19 cellular contexts compared by ENCODE assay signal in the genomic region with DNA sequence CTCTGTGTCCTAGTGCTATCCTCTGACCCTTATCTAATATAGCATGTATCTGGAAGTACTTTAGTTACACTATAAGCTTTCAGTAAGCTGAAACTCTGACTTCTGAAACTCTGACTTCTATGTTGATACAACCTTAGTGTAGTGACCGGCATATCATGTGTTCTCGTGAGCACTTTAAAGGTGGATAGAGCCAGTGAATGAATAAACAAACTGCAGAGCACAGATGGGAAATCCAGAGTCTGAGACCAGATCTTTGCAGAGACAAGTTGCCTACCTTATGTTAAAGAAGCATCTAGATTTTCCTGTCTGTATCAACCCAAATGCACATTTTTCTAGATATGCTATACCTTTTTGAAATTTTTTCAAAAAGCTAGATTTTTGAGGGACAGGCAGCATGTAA. TPM values are rescaled to one million over a fixed set of nuclear protein-coding genes. Genes with fewer than 3 reads are reported as not detected.
DNase-seq lines count a peak whose midpoint lies in the region; ATAC-seq and TF ChIP-seq lines count a peak whose summit lies in the region.
"Had no signal": no experiment of that assay in that cellular context is flagged by ENCODE, and none has a peak within 500 bp of the region (broad histone marks: within the 10 kb centered on the region; RNA-seq: fewer than 3 reads in every experiment).

No MANE protein-coding gene starts in this region.

- ATAC-seq in lower lobe of right lung, result no peak
- no peak for ATAC-seq in stimulated activated effector memory CD8-positive, alpha-beta T cell treated with anti-CD3 and anti-CD28 coated beads, Interleukin-12 subunit alpha, Interleukin-12 subunit beta, amount 100 ng/mL, for 72 hours
- ATAC-seq: effector memory CD8-positive, alpha-beta T cell; stimulated activated naive CD8-positive, alpha-beta T cell treated with anti-CD3 and anti-CD28 coated beads, Interleukin-15, Interleukin-2, amounts not matched to agents 100 U/mL and 50 U/mL, for 24 hours had no signal

- peak overlapping the region; percentile 17 for H3K4me3 ChIP-seq in AG04450 (ENCODE audit: low read depth, low read length)
- H3K4me3 ChIP-seq in ascending aorta, result peak overlapping the region; percentile 51 to 84
- H3K4me3 ChIP-seq in lower lobe of right lung, result peak overlapping the region; percentile 3
- H3K4me3 ChIP-seq in stomach smooth muscle (ENCODE audit: low read length in 2 of 2), result peak overlapping the region; percentile 87 to 92
- no peak overlapping the region for H3K4me3 ChIP-seq in thyroid gland (replicated peaks in 1 of 3)

- peaks cover 6% of the 10 kb centered on the region for H3K36me3 Mint-ChIP-seq in stimulated activated effector memory CD8-positive, alpha-beta T cell treated with anti-CD3 and anti-CD28 coated beads, Interleukin-12 subunit alpha, Interleukin-12 subunit beta, amount 100 ng/mL, for 72 hours

- CTCF ChIA-PET in AG04450 (lab: Charles Lee), result interaction anchor here (1.3 to 3.1 kb wide), 3 partner anchors 38 to 268 kb away, joined by 3 to 12 read pairs (median 9); no protein-coding TSS in a partner anchor

- peak overlapping the region; percentile 99 to 100 for H3K9ac ChIP-seq in stomach smooth muscle (ENCODE audit: low read length in 2 of 2)

- H3K4me1 ChIP-seq in ascending aorta (peaks cover 4 to 21% of the 10 kb centered on the region in 2 donors), lower lobe of right lung (peaks cover 16% of the 10 kb centered on the region), stomach smooth muscle (ENCODE audit: control insufficient read depth, insufficient read depth, low read length) (peaks cover 25% of the 10 kb centered on the region), thyroid gland (peaks cover 18 to 21% of the 10 kb centered on the region in 2 donors)

- TF ChIP-seq CTCF in AG04450 (IDR thresholded peaks at IDR 0.05; ENCODE audit: low read depth, low read length) (no peak), ascending aorta (IDR thresholded peaks at IDR 0.05) (no peak), lower lobe of right lung (IDR thresholded peaks at IDR 0.05) (no peak), thyroid gland (IDR thresholded peaks at IDR 0.05) (no peak)

- POLR2A ChIA-PET in AG04450 (lab: Yijun Ruan, JAX), result interaction anchor here (0.6 kb wide), 1 partner anchor 281 kb away, joined by 3 read pairs; no protein-coding TSS in a partner anchor

- no peak overlapping the region for H3K4me3 Mint-ChIP-seq in stimulated activated effector memory CD8-positive, alpha-beta T cell treated with anti-CD3 and anti-CD28 coated beads, Interleukin-12 subunit alpha, Interleukin-12 subunit beta, amount 100 ng/mL, for 72 hours
- H3K4me3 Mint-ChIP-seq: effector memory CD8-positive, alpha-beta T cell; IgD-negative memory B cell had no signal

- H3K27ac Mint-ChIP-seq in stimulated activated effector memory CD8-positive, alpha-beta T cell treated with anti-CD3 and anti-CD28 coated beads, Interleukin-12 subunit alpha, Interleukin-12 subunit beta, amount 100 ng/mL, for 72 hours, result no peak overlapping the region
- H3K27ac Mint-ChIP-seq: effector memory CD8-positive, alpha-beta T cell; IgD-negative memory B cell had no signal

- peak in 1 of 2 donors; percentile 15 for TF ChIP-seq POLR2A in thyroid gland (IDR thresholded peaks at IDR 0.05)

- WGBS in thyroid gland, 2 donors, result 64 to 75% methylated on average over 2 of the region's 2 CpGs

- H3K9me3 ChIP-seq in AG04450 (ENCODE audit: control insufficient read depth, insufficient read depth, low read length) (no peaks in the 10 kb centered on the region), ascending aorta (no peaks in the 10 kb centered on the region), lower lobe of right lung (no peaks in the 10 kb centered on the region), stomach smooth muscle (ENCODE audit: control insufficient read depth in 2 of 2, low read length in 2 of 2) (no peaks in the 10 kb centered on the region), thyroid gland (no peaks in the 10 kb centered on the region)

- no peak overlapping the region for H3K27ac ChIP-seq in AG04450 (ENCODE audit: low read depth, low read length)
- peak overlapping the region; percentile 85 to 89 for H3K27ac ChIP-seq in ascending aorta
- H3K27ac ChIP-seq in lower lobe of right lung, result no peak overlapping the region
- peak overlapping the region; percentile 99 for H3K27ac ChIP-seq in stomach smooth muscle (ENCODE audit: low read length)
- peak overlapping the region in 1 of 3 donors; percentile 99 for H3K27ac ChIP-seq in thyroid gland
- H3K27ac ChIP-seq: HL-60 had no signal

- H3K9me3 Mint-ChIP-seq in stimulated activated effector memory CD8-positive, alpha-beta T cell treated with anti-CD3 and anti-CD28 coated beads, Interleukin-12 subunit alpha, Interleukin-12 subunit beta, amount 100 ng/mL, for 72 hours, result no peaks in the 10 kb centered on the region
- H3K9me3 Mint-ChIP-seq: effector memory CD8-positive, alpha-beta T cell; IgD-negative memory B cell had no signal

- peaks cover 6% of the 10 kb centered on the region for H3K4me1 Mint-ChIP-seq in stimulated activated effector memory CD8-positive, alpha-beta T cell treated with anti-CD3 and anti-CD28 coated beads, Interleukin-12 subunit alpha, Interleukin-12 subunit beta, amount 100 ng/mL, for 72 hours

- intact Hi-C loops in ascending aorta (cut with DNase I), result no loop called here
- intact Hi-C loops in lower lobe of right lung (cut with DNase I), result no loop called here
- intact Hi-C loops in thyroid gland (cut with DNase I), result no loop called here

- H3K27me3 ChIP-seq in AG04450 (ENCODE audit: control insufficient read depth, insufficient read depth, low read length), result no peaks in the 10 kb centered on the region
- H3K27me3 ChIP-seq in ascending aorta, result no peaks in the 10 kb centered on the region
- H3K27me3 ChIP-seq in lower lobe of right lung (ENCODE audit: low read depth), result no peaks in the 10 kb centered on the region
- H3K27me3 ChIP-seq in stomach smooth muscle (ENCODE audit: control insufficient read depth in 1 of 2, insufficient read depth in 2 of 2, low read length in 2 of 2), result no peaks in the 10 kb centered on the region
- H3K27me3 ChIP-seq in thyroid gland, result no peaks in the 10 kb centered on the region

- H3K36me3 ChIP-seq in ascending aorta (peaks cover 50 to 72% of the 10 kb centered on the region in 2 donors), lower lobe of right lung (peaks cover 6% of the 10 kb centered on the region), stomach smooth muscle (ENCODE audit: control insufficient read depth in 2 of 2, insufficient read depth in 2 of 2, low read length in 2 of 2) (peaks cover 38 to 45% of the 10 kb centered on the region in 2 donors), thyroid gland (no peaks in the 10 kb centered on the region)

- DNase-seq in AG04450 (ENCODE audit: low read depth, low spot score), result no peak
- no peak for DNase-seq in ascending aorta (ENCODE audit: low spot score in 2 of 2)
- DNase-seq in lower lobe of right lung, result no peak
- DNase-seq in stimulated activated effector memory CD8-positive, alpha-beta T cell treated with anti-CD3 and anti-CD28 coated beads, Interleukin-12 subunit alpha, Interleukin-12 subunit beta, amount 100 ng/mL, for 72 hours (ENCODE audit: low spot score in 2 of 2), result no peak
- no peak for DNase-seq in activated CD4-positive, alpha-beta T cell treated with anti-CD3 and anti-CD28 coated beads for 1 hour
- DNase-seq in thyroid gland, result no peak
- DNase-seq: activated naive CD4-positive, alpha-beta T cell; DMS79; effector memory CD8-positive, alpha-beta T cell; HCEC 1CT; kidney; MM.1S; NCI-H1436 treated with DMSO at 0.1 percent for 48 hours; NCI-H2171 treated with DMSO at 0.1 percent for 48 hours; NCI-H69; stimulated activated naive CD8-positive, alpha-beta T cell treated with anti-CD3 and anti-CD28 coated beads, Interleukin-15, Interleukin-2, amounts not matched to agents 100 U/mL and 50 U/mL, for 24 hours had no signal

RNA-seq across cellular contexts. Expression of gene ACTA2, which starts 3.5 kb away (rescaled TPM):
- polyA plus RNA-seq in AG04450 (2011; rRNA removed), result 815 and 1,080 TPM in 2 replicates
- 1,329 and 1,598 TPM in 2 replicates for polyA minus RNA-seq in AG04450 (2011; rRNA and poly(A)+ RNA removed)
- total RNA-seq in ascending aorta (5,316 TPM), lower lobe of right lung (204 TPM), thyroid gland (100 to 1,000 TPM in 1 of 4 donors, 10 to 100 TPM in 3; 61.5 to 173 (median 72.2) TPM)

RNA-seq across cellular contexts. Expression of gene FAS, which starts 41.5 kb away (rescaled TPM):
- 67.0 and 78.4 TPM in 2 replicates for polyA plus RNA-seq in AG04450 (2011; rRNA removed)
- 39.4 and 54.5 TPM in 2 replicates for polyA minus RNA-seq in AG04450 (2011; rRNA and poly(A)+ RNA removed)
- total RNA-seq in ascending aorta (10.5 TPM), lower lobe of right lung (35.7 TPM), thyroid gland (10 to 100 TPM in 3 of 4 donors, 1 to 10 TPM in 1; 9.4 to 34.1 (median 17.4) TPM)

Comparison
In these comparisons a context has a peak if more than half of its experiments do, and no peak if none do; other contexts are left out.
1. H3K27ac ChIP-seq: peak in ascending aorta (2 of 2) and stomach smooth muscle (single experiment); none in AG04450 (single experiment) and lower lobe of right lung (single experiment).
2. H3K4me3 ChIP-seq: peak in AG04450 (single experiment), ascending aorta (2 of 2), lower lobe of right lung (single experiment) and stomach smooth muscle (2 of 2); none in thyroid gland (0 of 3).
3. RNA of gene ACTA2, which starts 3.5 kb away (total RNA-seq): 5,316 TPM in ascending aorta (single experiment); 204 TPM in lower lobe of right lung (single experiment) and 61.5 to 173 TPM in thyroid gland; every median in the first group is over 10 times any median in the second.